In genomic region chr2:97664636-97664970, GRCh38 we compare ENCODE assay signal across 1 cellular context.
TF ChIP-seq lines count a peak whose summit lies in the region.

No MANE protein-coding gene starts in this region.

TF ChIP-seq in K562, 482 proteins besides CTCF, POLR2A, EP300 and RAD21 (continued from another document):
- TF ChIP-seq DEAF1 (CRISPR knock-in tag; IDR thresholded peaks at IDR 0.05) (no peak), MAFK (IDR thresholded peaks at IDR 0.05; ENCODE audit: low read length) (no peak), EWSR1 (IDR thresholded peaks at IDR 0.05; ENCODE audit: borderline replicate concordance, low read depth, partially characterized antibody) (no peak), PHTF2 (CRISPR knock-in tag; IDR thresholded peaks at IDR 0.05) (no peak), RUNX1 (IDR thresholded peaks at IDR 0.05; ENCODE audit: low read depth) (no peak), ETS1 (conservative IDR thresholded peaks at IDR 0.05; ENCODE audit: control insufficient read depth, low read depth, low read length) (no peak), ZNF347 (CRISPR knock-in tag; IDR thresholded peaks at IDR 0.05; ENCODE audit: low read depth) (no peak), NR1H2 (CRISPR knock-in tag; IDR thresholded peaks at IDR 0.05) (no peak), ZNF324 (CRISPR knock-in tag; IDR thresholded peaks at IDR 0.05) (no peak), ZNF551 (CRISPR knock-in tag; IDR thresholded peaks at IDR 0.05) (no peak), GTF3C2 (IDR thresholded peaks at IDR 0.05; ENCODE audit: borderline replicate concordance, extremely low read depth, insufficient read length) (peak; percentile 63), DDX20 (tag; IDR thresholded peaks at IDR 0.05; ENCODE audit: low read depth) (no peak), NR0B1 (IDR thresholded peaks at IDR 0.05; ENCODE audit: partially characterized antibody) (no peak), ZNF395 (CRISPR knock-in tag; IDR thresholded peaks at IDR 0.05) (no peak), ETV6 (IDR thresholded peaks at IDR 0.05; ENCODE audit: borderline replicate concordance in 1 of 2, low read depth in 2 of 2, low read length in 1 of 2) (no peak), ETV6 (CRISPR knock-in tag; IDR thresholded peaks at IDR 0.05; ENCODE audit: borderline replicate concordance) (no peak)
